In the genomic region with DNA sequence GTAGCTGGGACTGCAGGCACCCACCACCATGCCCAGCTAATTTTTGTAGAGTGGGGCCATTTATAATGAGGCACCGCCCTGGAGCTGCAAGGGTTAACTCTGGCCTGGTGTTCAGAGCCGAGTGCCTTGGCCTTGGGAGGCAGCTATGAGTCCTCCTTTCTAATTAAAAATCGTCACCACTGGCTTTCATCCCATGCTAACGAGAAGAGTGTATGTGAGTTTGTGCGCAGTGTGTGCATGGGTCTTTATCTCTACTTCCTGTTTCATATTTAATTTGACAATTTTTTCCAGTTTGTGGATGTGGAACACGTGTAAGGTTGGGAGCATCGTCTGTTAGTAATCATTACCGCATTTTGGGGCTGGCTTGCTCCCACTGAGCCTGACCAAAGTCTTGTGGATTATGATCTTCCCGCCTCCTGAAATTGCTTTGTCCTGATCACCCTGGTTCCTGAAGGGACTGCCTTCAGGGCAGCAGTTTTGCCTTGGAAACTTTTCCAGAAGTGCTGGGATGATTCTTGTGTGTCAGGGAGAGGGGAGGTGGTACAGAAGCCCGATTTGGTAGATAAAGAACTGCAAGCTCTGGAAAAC, we compare ENCODE assay signal across 1 cellular context.
TF ChIP-seq lines count a peak whose summit lies in the region.

No MANE protein-coding gene starts in this region.

TF ChIP-seq in H1, 55 proteins besides CTCF, POLR2A, EP300 and RAD21:
- TF ChIP-seq HDAC6 (IDR thresholded peaks at IDR 0.05; ENCODE audit: low read depth, low read length) (no peak), EZH2 (IDR thresholded peaks at IDR 0.05; ENCODE audit: low read depth, low read length, severe bottlenecking) (no peak), ZNF274 (IDR thresholded peaks at IDR 0.05; ENCODE audit: borderline replicate concordance, extremely low read depth, low read length) (no peak), TEAD4 (IDR thresholded peaks at IDR 0.05; ENCODE audit: low read depth, low read length) (no peak), RFX5 (IDR thresholded peaks at IDR 0.05; ENCODE audit: borderline replicate concordance, low read depth, low read length) (no peak), JUND (IDR thresholded peaks at IDR 0.05; ENCODE audit: low read length) (no peak), SIRT6 (IDR thresholded peaks at IDR 0.05; ENCODE audit: low read length) (no peak), PHF8 (conservative IDR thresholded peaks at IDR 0.05; ENCODE audit: low read depth, low read length) (no peak), SIN3A (conservative IDR thresholded peaks at IDR 0.05 in 1 of 2, IDR thresholded peaks at IDR 0.05 in 1 of 2; ENCODE audit: low read depth in 1 of 2, low read length in 2 of 2) (no peak)
- TF ChIP-seq, protein P1, sequence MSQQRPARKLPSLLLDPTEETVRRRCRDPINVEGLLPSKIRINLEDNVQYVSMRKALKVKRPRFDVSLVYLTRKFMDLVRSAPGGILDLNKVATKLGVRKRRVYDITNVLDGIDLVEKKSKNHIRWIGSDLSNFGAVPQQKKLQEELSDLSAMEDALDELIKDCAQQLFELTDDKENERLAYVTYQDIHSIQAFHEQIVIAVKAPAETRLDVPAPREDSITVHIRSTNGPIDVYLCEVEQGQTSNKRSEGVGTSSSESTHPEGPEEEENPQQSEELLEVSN (IDR thresholded peaks at IDR 0.05) = no peak
